In genomic region chr9:129487658-129488483, GRCh38 we compare ENCODE assay signal across 8 cellular contexts.
DNase-seq lines count a peak whose midpoint lies in the region; ATAC-seq, FAIRE-seq and TF ChIP-seq lines count a peak whose summit lies in the region.

No MANE protein-coding gene starts in this region.

- no peaks in the 10 kb centered on the region for H3K9me2 ChIP-seq in DOHH2 (replicated peaks; ENCODE audit: control insufficient read depth, low read length)

- peak overlapping the region; percentile 81 for H3K4me3 Mint-ChIP-seq in T-helper 1 cell treated with Interleukin-12 subunit alpha and Interleukin-12 subunit beta and Interleukin-4 antibody, amounts not matched to agents 30 μg/mL and 1 μg/mL, for 36 hours

- H3K36me3 Mint-ChIP-seq in T-helper 1 cell treated with Interleukin-12 subunit alpha and Interleukin-12 subunit beta and Interleukin-4 antibody, amounts not matched to agents 30 μg/mL and 1 μg/mL, for 36 hours (ENCODE audit: low read depth), result peaks cover 14% of the 10 kb centered on the region

- peak; percentile 60 for FAIRE-seq in HepG2 (lab: Jason Lieb, UNC)

- no peak overlapping the region for H3K27ac ChIP-seq in DOHH2 (ENCODE audit: low read depth, low read length)
- peak overlapping the region; percentile 91 for H3K27ac ChIP-seq in HepG2 (ENCODE audit: extremely low read length, insufficient read depth, low read length)

- no peak overlapping the region for H2AFZ ChIP-seq in HepG2 (ENCODE audit: low read length)

- H3K27ac Mint-ChIP-seq in T-helper 1 cell treated with Interleukin-12 subunit alpha and Interleukin-12 subunit beta and Interleukin-4 antibody, amounts not matched to agents 30 μg/mL and 1 μg/mL, for 36 hours, result peak overlapping the region; percentile 96

- no peaks in the 10 kb centered on the region for H3K27me3 Mint-ChIP-seq in T-helper 1 cell treated with Interleukin-12 subunit alpha and Interleukin-12 subunit beta and Interleukin-4 antibody, amounts not matched to agents 30 μg/mL and 1 μg/mL, for 36 hours (ENCODE audit: low read depth)

- H3K79me2 ChIP-seq in DOHH2 (ENCODE audit: control insufficient read depth, low read length) (no peaks in the 10 kb centered on the region; the same call in 1 of the 2 replicates), HepG2 (ENCODE audit: insufficient read depth, low read length) (peaks cover 32% of the 10 kb centered on the region)

- H3K27me3 ChIP-seq in DOHH2 (ENCODE audit: control insufficient read depth, low read length) (peaks cover 48% of the 10 kb centered on the region), HepG2 (ENCODE audit: control insufficient read depth in 1 of 2, insufficient read depth in 2 of 2, low read length in 2 of 2) (no peaks in the 10 kb centered on the region; a peak in 1 of 5 replicates)

- H3K36me3 ChIP-seq in DOHH2 (ENCODE audit: control insufficient read depth, low read length) (no peaks in the 10 kb centered on the region), HepG2 (replicated peaks in 1 of 2; ENCODE audit: control insufficient read depth in 1 of 2, insufficient read depth in 2 of 2, low read length in 2 of 2) (peaks cover 1 to 3% of the 10 kb centered on the region in 2 experiments; a peak in 2 of 5 replicates)

- H3K4me2 ChIP-seq in DOHH2 (ENCODE audit: low read length) (peak overlapping the region; percentile 67), HepG2 (ENCODE audit: low read depth, low read length) (peak overlapping the region; percentile 90)

- ATAC-seq in HG02885 (IDR thresholded peaks at IDR 0.05; ENCODE audit: poor library complexity, unreplicated experiment) (peak; percentile 16), HepG2 (peak; percentile 14)

- in situ Hi-C loops in HepG2 (cut with HindIII; ENCODE audit: extremely low pct_ligation_motif_present, low pct_unique_long_range_greater_than_20kb), result no loop called here

- WGBS in HepG2 (ENCODE audit: low lambda C conversion rate), result 2% methylated on average over 23 of the region's 46 CpGs

- H3K4me1 ChIP-seq in DOHH2 (ENCODE audit: control insufficient read depth, low read length), result peaks cover 9% of the 10 kb centered on the region
- peaks cover 87% of the 10 kb centered on the region for H3K4me1 ChIP-seq in HepG2 (ENCODE audit: insufficient read depth, low read length)

- no peak; the same call in 1 of the 2 replicates for TF ChIP-seq RAD21 in HepG2 (CRISPR knock-in tag; IDR thresholded peaks at IDR 0.05)

- H3K4me3 ChIP-seq in DOHH2 (ENCODE audit: low read length) (peak overlapping the region; percentile 60), HepG2 (replicated peaks in 1 of 3; ENCODE audit: insufficient read depth in 1 of 3, low read depth in 2 of 3, low read length in 3 of 3) (peak overlapping the region; percentile 68 to 86 (median 72); a peak in 5 of 6 replicates)

- TF ChIP-seq CTCF in DOHH2 (IDR thresholded peaks at IDR 0.05; ENCODE audit: low read depth, low read length, poor library complexity, severe bottlenecking) (no peak), HepG2 (CRISPR knock-in tag; IDR thresholded peaks at IDR 0.05) (no peak)

- peak overlapping the region; percentile 79 for H3K9ac ChIP-seq in HepG2 (ENCODE audit: insufficient read depth, low read depth, low read length)

- TF ChIP-seq EP300 in HepG2 (IDR thresholded peaks at IDR 0.05; ENCODE audit: low read depth in 2 of 2, low read length in 2 of 2) (no peak), HepG2 (CRISPR knock-in tag; IDR thresholded peaks at IDR 0.05; ENCODE audit: borderline replicate concordance) (no peak)

- DNase-seq in cerebellar cortex (ENCODE audit: low spot score) (peak; percentile 70), HepG2 (ENCODE audit: low spot score) (no peak), NAMALWA (ENCODE audit: low spot score) (no peak), AG08395 (ENCODE audit: low spot score) (no peak)
- DNase-seq in stimulated activated CD4-positive, alpha-beta T cell treated with anti-CD3 and anti-CD28 coated beads, Interleukin-1b, Interleukin-23, amount 100 ng/mL, for 48 hours, result peak; percentile 59

- no peaks in the 10 kb centered on the region for H3K9me3 Mint-ChIP-seq in T-helper 1 cell treated with Interleukin-12 subunit alpha and Interleukin-12 subunit beta and Interleukin-4 antibody, amounts not matched to agents 30 μg/mL and 1 μg/mL, for 36 hours

- POLR2A ChIA-PET in HepG2 (lab: Yijun Ruan, JAX), result interaction anchor here (2.7 kb wide), 1 partner anchor 8 kb away, joined by 19 read pairs; no protein-coding TSS in a partner anchor

- H4K20me1 ChIP-seq in DOHH2 (ENCODE audit: control insufficient read depth, insufficient read depth, low read depth, low read length), result no peaks in the 10 kb centered on the region
- H4K20me1 ChIP-seq in HepG2 (ENCODE audit: insufficient read depth, low read length), result no peaks in the 10 kb centered on the region

- no peaks in the 10 kb centered on the region for H3F3A ChIP-seq in DOHH2 (ENCODE audit: control insufficient read depth, insufficient read depth)

- CTCF ChIA-PET in HepG2 (lab: Yijun Ruan, JAX; ENCODE audit: low intra/inter-chr PET ratio, low total read pairs), result no interaction called here

- H3K9me3 ChIP-seq in DOHH2 (ENCODE audit: control insufficient read depth, insufficient read depth, low read length) (no peaks in the 10 kb centered on the region), HepG2 (ENCODE audit: low read length) (no peaks in the 10 kb centered on the region)

- TF ChIP-seq POLR2A in HepG2 (IDR thresholded peaks at IDR 0.05; ENCODE audit: insufficient read depth in 1 of 2, low read depth in 2 of 2, low read length in 2 of 2), result peak in 1 of 2 experiments; percentile 41; a peak in 1 of 4 replicates

- intact Hi-C loops in HepG2 (cut with micrococcal nuclease; ENCODE audit: unreplicated experiment), result loop anchor here (5.0 to 10.0 kb wide), 4 partner anchors 79 to 313 kb away; partner anchors contain the start of gene IER5L

- TSS peak; percentile 81 for BruUV-seq in HepG2 (replicated peaks; lab: Mats Ljungman, UMichigan)

- peaks cover 38% of the 10 kb centered on the region for H3K4me1 Mint-ChIP-seq in T-helper 1 cell treated with Interleukin-12 subunit alpha and Interleukin-12 subunit beta and Interleukin-4 antibody, amounts not matched to agents 30 μg/mL and 1 μg/mL, for 36 hours (ENCODE audit: low read depth)

TF ChIP-seq in HepG2, 621 proteins besides CTCF, POLR2A, EP300 and RAD21 (continues in another document):
- no peak for TF ChIP-seq TFAP4 (IDR thresholded peaks at IDR 0.05; ENCODE audit: borderline replicate concordance, low read depth)
- no peak for TF ChIP-seq CREB3 (CRISPR knock-in tag; IDR thresholded peaks at IDR 0.05)
- TF ChIP-seq KDM2A (CRISPR knock-in tag; IDR thresholded peaks at IDR 0.05; ENCODE audit: borderline replicate concordance, low read depth), result no peak; the same call in 1 of the 2 replicates
- TF ChIP-seq MLLT10 (CRISPR knock-in tag; IDR thresholded peaks at IDR 0.05), result no peak
- TF ChIP-seq, protein P1, sequence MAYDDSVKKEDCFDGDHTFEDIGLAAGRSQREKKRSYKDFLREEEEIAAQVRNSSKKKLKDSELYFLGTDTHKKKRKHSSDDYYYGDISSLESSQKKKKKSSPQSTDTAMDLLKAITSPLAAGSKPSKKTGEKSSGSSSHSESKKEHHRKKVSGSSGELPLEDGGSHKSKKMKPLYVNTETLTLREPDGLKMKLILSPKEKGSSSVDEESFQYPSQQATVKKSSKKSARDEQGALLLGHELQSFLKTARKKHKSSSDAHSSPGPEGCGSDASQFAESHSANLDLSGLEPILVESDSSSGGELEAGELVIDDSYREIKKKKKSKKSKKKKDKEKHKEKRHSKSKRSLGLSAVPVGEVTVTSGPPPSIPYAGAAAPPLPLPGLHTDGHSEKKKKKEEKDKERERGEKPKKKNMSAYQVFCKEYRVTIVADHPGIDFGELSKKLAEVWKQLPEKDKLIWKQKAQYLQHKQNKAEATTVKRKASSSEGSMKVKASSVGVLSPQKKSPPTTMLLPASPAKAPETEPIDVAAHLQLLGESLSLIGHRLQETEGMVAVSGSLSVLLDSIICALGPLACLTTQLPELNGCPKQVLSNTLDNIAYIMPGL (CRISPR knock-in tag; IDR thresholded peaks at IDR 0.05; ENCODE audit: borderline replicate concordance in 1 of 2, low read depth in 1 of 2), result peak in 1 of 2 experiments; percentile 8; a peak in 1 of 4 replicates
- TF ChIP-seq, protein P2, sequence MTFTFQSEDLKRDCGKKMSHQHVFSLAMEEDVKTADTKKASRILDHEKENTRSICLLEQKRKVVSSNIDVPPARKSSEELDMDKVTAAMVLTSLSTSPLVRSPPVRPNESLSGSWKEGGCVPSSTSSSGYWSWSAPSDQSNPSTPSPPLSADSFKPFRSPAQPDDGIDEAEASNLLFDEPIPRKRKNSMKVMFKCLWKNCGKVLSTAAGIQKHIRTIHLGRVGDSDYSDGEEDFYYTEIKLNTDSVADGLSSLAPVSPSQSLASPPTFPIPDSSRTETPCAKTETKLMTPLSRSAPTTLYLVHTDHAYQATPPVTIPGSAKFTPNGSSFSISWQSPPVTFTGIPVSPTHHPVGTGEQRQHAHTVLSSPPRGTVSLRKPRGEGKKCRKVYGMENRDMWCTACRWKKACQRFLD (CRISPR knock-in tag; IDR thresholded peaks at IDR 0.05; ENCODE audit: borderline replicate concordance), result no peak
- no peak for TF ChIP-seq TAF1 (CRISPR knock-in tag; IDR thresholded peaks at IDR 0.05)
- no peak for TF ChIP-seq ZFAT (CRISPR knock-in tag; conservative IDR thresholded peaks at IDR 0.05)
- no peak for TF ChIP-seq ZMYM4 (CRISPR knock-in tag; IDR thresholded peaks at IDR 0.05)
- no peak for TF ChIP-seq ZNF10 (CRISPR knock-in tag; IDR thresholded peaks at IDR 0.05; ENCODE audit: borderline replicate concordance, low read depth)

Comparison
In these comparisons a context has a peak if more than half of its experiments do, and no peak if none do; other contexts are left out.
1. DNase-seq: peak in cerebellar cortex (single experiment) and stimulated activated CD4-positive, alpha-beta T cell treated with anti-CD3 and anti-CD28 coated beads, Interleukin-1b, Interleukin-23, amount 100 ng/mL, for 48 hours (single experiment); none in HepG2 (single experiment), NAMALWA (single experiment) and AG08395 (single experiment).